Comparison of ENCODE assay signal across 1 cellular context in the genomic region with DNA sequence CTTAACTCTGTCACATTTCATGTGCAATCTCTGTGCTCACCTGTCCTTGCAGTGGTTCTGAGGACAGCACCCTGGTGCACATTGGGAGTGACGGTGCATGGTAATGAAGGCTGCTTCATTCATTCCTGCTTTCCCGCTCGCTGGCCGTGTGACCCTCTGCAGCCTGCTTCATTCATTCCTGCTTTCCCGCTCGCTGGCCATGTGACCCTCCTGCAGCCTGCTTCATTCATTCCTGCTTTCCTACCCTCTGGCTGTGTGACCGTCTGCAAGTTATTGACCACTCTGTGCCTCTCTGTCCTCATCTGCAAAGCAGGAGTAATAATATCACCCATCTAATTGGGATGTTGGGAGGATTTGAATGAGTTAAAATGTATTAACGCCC.
A peak's percentile ranks its signal among the peaks of the same experiment; 100 is the strongest.
TF ChIP-seq lines count a peak whose summit lies in the region.

No MANE protein-coding gene starts in this region.

TF ChIP-seq in H1, 55 proteins besides CTCF, POLR2A, EP300 and RAD21:
- TF ChIP-seq, protein P1, sequence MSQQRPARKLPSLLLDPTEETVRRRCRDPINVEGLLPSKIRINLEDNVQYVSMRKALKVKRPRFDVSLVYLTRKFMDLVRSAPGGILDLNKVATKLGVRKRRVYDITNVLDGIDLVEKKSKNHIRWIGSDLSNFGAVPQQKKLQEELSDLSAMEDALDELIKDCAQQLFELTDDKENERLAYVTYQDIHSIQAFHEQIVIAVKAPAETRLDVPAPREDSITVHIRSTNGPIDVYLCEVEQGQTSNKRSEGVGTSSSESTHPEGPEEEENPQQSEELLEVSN (IDR thresholded peaks at IDR 0.05) = peak; percentile 97
- TF ChIP-seq KDM1A (IDR thresholded peaks at IDR 0.05; ENCODE audit: borderline replicate concordance, low read length) = peak; percentile 59; the same call in 1 of the 2 replicates
- TF ChIP-seq JUND (IDR thresholded peaks at IDR 0.05; ENCODE audit: low read length) = no peak
- TF ChIP-seq, protein P2, sequence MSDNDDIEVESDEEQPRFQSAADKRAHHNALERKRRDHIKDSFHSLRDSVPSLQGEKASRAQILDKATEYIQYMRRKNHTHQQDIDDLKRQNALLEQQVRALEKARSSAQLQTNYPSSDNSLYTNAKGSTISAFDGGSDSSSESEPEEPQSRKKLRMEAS (IDR thresholded peaks at IDR 0.05) = peak; percentile 75
- no peak for TF ChIP-seq SUZ12 (IDR thresholded peaks at IDR 0.05; ENCODE audit: low read length)
